2 cellular contexts compared by ENCODE assay signal in genomic region chr15:43287254-43287653, GRCh38.
TF ChIP-seq lines count a peak whose summit lies in the region.

No MANE protein-coding gene starts in this region.

TF ChIP-seq in A549, 52 proteins besides CTCF, POLR2A, EP300 and RAD21:
- TF ChIP-seq JUNB (IDR thresholded peaks at IDR 0.05) (no peak), NR3C1 (IDR thresholded peaks at IDR 0.05) (no peak), FOXS1 (CRISPR knock-in tag; IDR thresholded peaks at IDR 0.05) (no peak), KDM5A (IDR thresholded peaks at IDR 0.05) (no peak), TP53 (CRISPR knock-in tag; IDR thresholded peaks at IDR 0.05) (no peak), SREBF2 (IDR thresholded peaks at IDR 0.05) (no peak), MYC (IDR thresholded peaks at IDR 0.05; ENCODE audit: borderline replicate concordance, low read length) (no peak), HDAC2 (IDR thresholded peaks at IDR 0.05) (no peak), ZNF302 (CRISPR knock-in tag; IDR thresholded peaks at IDR 0.05) (no peak), CEBPB (IDR thresholded peaks at IDR 0.05) (no peak), FOSB (CRISPR knock-in tag; IDR thresholded peaks at IDR 0.05) (no peak), CBX8 (IDR thresholded peaks at IDR 0.05) (no peak)
- TF ChIP-seq, protein P1, sequence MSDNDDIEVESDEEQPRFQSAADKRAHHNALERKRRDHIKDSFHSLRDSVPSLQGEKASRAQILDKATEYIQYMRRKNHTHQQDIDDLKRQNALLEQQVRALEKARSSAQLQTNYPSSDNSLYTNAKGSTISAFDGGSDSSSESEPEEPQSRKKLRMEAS (IDR thresholded peaks at IDR 0.05): no peak
- TF ChIP-seq, protein P2, sequence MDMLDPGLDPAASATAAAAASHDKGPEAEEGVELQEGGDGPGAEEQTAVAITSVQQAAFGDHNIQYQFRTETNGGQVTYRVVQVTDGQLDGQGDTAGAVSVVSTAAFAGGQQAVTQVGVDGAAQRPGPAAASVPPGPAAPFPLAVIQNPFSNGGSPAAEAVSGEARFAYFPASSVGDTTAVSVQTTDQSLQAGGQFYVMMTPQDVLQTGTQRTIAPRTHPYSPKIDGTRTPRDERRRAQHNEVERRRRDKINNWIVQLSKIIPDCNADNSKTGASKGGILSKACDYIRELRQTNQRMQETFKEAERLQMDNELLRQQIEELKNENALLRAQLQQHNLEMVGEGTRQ (IDR thresholded peaks at IDR 0.05): no peak
- TF ChIP-seq, protein P3, sequence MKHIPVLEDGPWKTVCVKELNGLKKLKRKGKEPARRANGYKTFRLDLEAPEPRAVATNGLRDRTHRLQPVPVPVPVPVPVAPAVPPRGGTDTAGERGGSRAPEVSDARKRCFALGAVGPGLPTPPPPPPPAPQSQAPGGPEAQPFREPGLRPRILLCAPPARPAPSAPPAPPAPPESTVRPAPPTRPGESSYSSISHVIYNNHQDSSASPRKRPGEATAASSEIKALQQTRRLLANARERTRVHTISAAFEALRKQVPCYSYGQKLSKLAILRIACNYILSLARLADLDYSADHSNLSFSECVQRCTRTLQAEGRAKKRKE (CRISPR knock-in tag; IDR thresholded peaks at IDR 0.05; ENCODE audit: low read depth): no peak

TF ChIP-seq in IMR-90, 13 proteins besides CTCF, POLR2A, EP300 and RAD21:
- TF ChIP-seq NFE2L2 (IDR thresholded peaks at IDR 0.05; ENCODE audit: low read depth, low read length) (no peak), MXI1 (IDR thresholded peaks at IDR 0.05; ENCODE audit: borderline replicate concordance, low read depth, low read length) (no peak), FOS (IDR thresholded peaks at IDR 0.05; ENCODE audit: low read depth, low read length) (no peak), MAFK (IDR thresholded peaks at IDR 0.05; ENCODE audit: low read depth, low read length) (no peak), MAZ (IDR thresholded peaks at IDR 0.05; ENCODE audit: borderline replicate concordance, low read depth, low read length) (no peak), ELK1 (IDR thresholded peaks at IDR 0.05; ENCODE audit: borderline replicate concordance, low read depth, low read length) (no peak), CEBPB (IDR thresholded peaks at IDR 0.05; ENCODE audit: low read depth, low read length) (no peak), RCOR1 (IDR thresholded peaks at IDR 0.05; ENCODE audit: insufficient replicate concordance, low read length) (no peak), SMC3 (IDR thresholded peaks at IDR 0.05; ENCODE audit: low read depth, low read length) (no peak), BHLHE40 (IDR thresholded peaks at IDR 0.05; ENCODE audit: low read depth, low read length) (no peak), RFX5 (IDR thresholded peaks at IDR 0.05; ENCODE audit: low read depth, low read length) (no peak), CHD1 (IDR thresholded peaks at IDR 0.05; ENCODE audit: low read depth, low read length) (no peak)
- TF ChIP-seq, protein P2 (IDR thresholded peaks at IDR 0.05; ENCODE audit: low read depth, low read length): no peak
